1 cellular context compared by ENCODE assay signal in genomic region chr16:2779151-2779920, GRCh38.
TF ChIP-seq lines count a peak whose summit lies in the region.

No MANE protein-coding gene starts in this region.

TF ChIP-seq in HepG2, 621 proteins besides CTCF, POLR2A, EP300 and RAD21 (continued from another document):
- TF ChIP-seq ZNF704 (CRISPR knock-in tag; IDR thresholded peaks at IDR 0.05; ENCODE audit: borderline replicate concordance) (no peak), KMT2A (CRISPR knock-in tag; IDR thresholded peaks at IDR 0.05) (no peak), ZBTB38 (CRISPR knock-in tag; IDR thresholded peaks at IDR 0.05) (0 out of 2 replicates have a peak, but pooled peaks have one; percentile 29), ZNF362 (CRISPR knock-in tag; IDR thresholded peaks at IDR 0.05; ENCODE audit: borderline replicate concordance) (no peak), ZNF124 (CRISPR knock-in tag; IDR thresholded peaks at IDR 0.05) (no peak), SNAPC4 (CRISPR knock-in tag; IDR thresholded peaks at IDR 0.05) (no peak), ZNF639 (CRISPR knock-in tag; conservative IDR thresholded peaks at IDR 0.05) (no peak), ZHX1 (CRISPR knock-in tag; IDR thresholded peaks at IDR 0.05; ENCODE audit: low read depth) (0 out of 2 replicates have a peak, but pooled peaks have one; percentile 30), IRF2 (CRISPR knock-in tag; IDR thresholded peaks at IDR 0.05) (no peak), IKZF1 (IDR thresholded peaks at IDR 0.05) (no peak), SALL2 (CRISPR knock-in tag; IDR thresholded peaks at IDR 0.05) (no peak), HOXA7 (CRISPR knock-in tag; IDR thresholded peaks at IDR 0.05) (no peak), ZBTB2 (CRISPR knock-in tag; IDR thresholded peaks at IDR 0.05; ENCODE audit: low read depth) (no peak), SPEN (CRISPR knock-in tag; IDR thresholded peaks at IDR 0.05; ENCODE audit: low read depth) (0 out of 2 replicates have a peak, but pooled peaks have one; percentile 29), ZNF296 (CRISPR knock-in tag; conservative IDR thresholded peaks at IDR 0.05) (no peak), BATF2 (CRISPR knock-in tag; IDR thresholded peaks at IDR 0.05) (no peak), ZNF275 (CRISPR knock-in tag; IDR thresholded peaks at IDR 0.05; ENCODE audit: borderline replicate concordance) (no peak), ZFP82 (CRISPR knock-in tag; IDR thresholded peaks at IDR 0.05; ENCODE audit: borderline replicate concordance) (0 out of 2 replicates have a peak, but pooled peaks have one; percentile 24), KDM5A (IDR thresholded peaks at IDR 0.05; ENCODE audit: borderline replicate concordance, low read length) (no peak), POLR2G (IDR thresholded peaks at IDR 0.05; ENCODE audit: low read depth, low read length) (peak; percentile 56), ZFP91 (CRISPR knock-in tag; IDR thresholded peaks at IDR 0.05; ENCODE audit: borderline replicate concordance) (0 out of 2 replicates have a peak, but pooled peaks have one; percentile 22), ADNP (CRISPR knock-in tag; IDR thresholded peaks at IDR 0.05) (no peak), NFKBIZ (CRISPR knock-in tag; IDR thresholded peaks at IDR 0.05) (no peak), ZNF274 (CRISPR knock-in tag; IDR thresholded peaks at IDR 0.05) (no peak), SIN3B (IDR thresholded peaks at IDR 0.05; ENCODE audit: low read length) (no peak), ZNF24 (IDR thresholded peaks at IDR 0.05) (no peak), MAFF (IDR thresholded peaks at IDR 0.05; ENCODE audit: low read depth, low read length) (no peak), ZNF501 (CRISPR knock-in tag; IDR thresholded peaks at IDR 0.05) (no peak), AKAP8 (CRISPR knock-in tag; IDR thresholded peaks at IDR 0.05) (peak; percentile 57), RBM22 (optimal IDR thresholded peaks at IDR 0.05; ENCODE audit: low read length) (no peak), NAIF1 (CRISPR knock-in tag; IDR thresholded peaks at IDR 0.05; ENCODE audit: borderline replicate concordance) (no peak), XRCC5 (optimal IDR thresholded peaks at IDR 0.05; ENCODE audit: low read length) (no peak), ZNF354B (CRISPR knock-in tag; IDR thresholded peaks at IDR 0.05) (no peak), NCOA1 (CRISPR knock-in tag; IDR thresholded peaks at IDR 0.05) (no peak)
